In the genomic region with DNA sequence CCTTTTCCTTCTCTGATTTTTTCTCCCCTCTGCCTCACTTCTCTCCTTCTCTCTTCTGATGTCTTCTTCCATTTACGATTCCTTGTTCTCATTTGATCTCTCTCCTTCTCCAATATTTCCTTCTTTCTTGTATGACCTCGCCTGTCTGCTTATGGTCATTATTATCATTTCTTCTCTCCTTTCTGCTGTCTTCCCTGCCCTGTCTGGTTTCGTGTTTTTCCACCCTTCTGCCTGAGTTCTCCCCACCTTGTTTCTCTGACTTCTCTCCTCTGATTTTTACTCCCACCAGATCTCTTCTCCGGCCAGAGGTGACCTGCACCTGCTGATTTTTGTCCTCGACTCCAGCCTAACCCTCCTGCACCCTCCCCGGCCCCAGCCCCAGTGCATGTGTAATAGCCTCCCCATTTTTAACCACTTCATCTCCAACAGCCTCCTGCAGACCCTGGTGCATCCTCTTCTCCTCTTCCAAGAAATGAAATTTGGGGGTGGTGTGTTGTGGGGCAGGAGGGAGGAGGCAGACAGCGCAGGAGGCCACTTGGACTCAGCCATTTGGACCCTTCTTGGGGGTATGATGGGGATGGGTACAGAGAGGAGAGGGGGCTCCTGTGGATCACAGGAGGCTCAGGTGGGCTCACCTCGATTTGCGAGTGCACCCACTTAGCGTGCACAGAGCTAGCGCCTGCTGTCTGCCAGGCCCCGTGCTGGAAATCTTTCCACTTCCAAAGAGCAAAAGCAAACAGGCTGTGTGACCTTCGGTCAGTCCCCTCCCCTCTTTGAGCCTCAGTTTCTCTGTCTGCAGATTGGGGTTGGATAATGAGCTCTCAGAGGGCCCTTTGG, we compare ENCODE assay signal across 8 cellular contexts. TPM values are rescaled to one million over a fixed set of nuclear protein-coding genes. Genes with fewer than 3 reads are reported as not detected.
A peak's percentile ranks its signal among the peaks of the same experiment; 100 is the strongest.
DNase-seq lines count a peak whose midpoint lies in the region; ATAC-seq and TF ChIP-seq lines count a peak whose summit lies in the region.

No MANE protein-coding gene starts in this region.

- BruUV-seq in mammary epithelial cell (replicated peaks; lab: Mats Ljungman, UMichigan) = no TSS peak

- H3K4me3 ChIP-seq in mammary epithelial cell (replicated peaks in 1 of 3; ENCODE audit: insufficient read depth in 1 of 3, low read depth in 2 of 3, low read length in 3 of 3) = peak overlapping the region; percentile 34 to 49 (median 40)
- H3K4me3 ChIP-seq in thyroid gland (replicated peaks in 1 of 3) = peak overlapping the region; percentile 15 to 32 (median 22)
- H3K4me3 ChIP-seq in SJCRH30 = no peak overlapping the region

- H3K9me3 ChIP-seq in mammary epithelial cell (replicated peaks; ENCODE audit: insufficient read depth, low read length) (no peaks in the 10 kb centered on the region), thyroid gland (no peaks in the 10 kb centered on the region), SJCRH30 (replicated peaks) (no peaks in the 10 kb centered on the region)

- peaks cover 20% of the 10 kb centered on the region for H3K79me2 ChIP-seq in mammary epithelial cell (ENCODE audit: insufficient read depth, low read length)

- H3K4me2 ChIP-seq in mammary epithelial cell (ENCODE audit: insufficient read depth, low read depth, low read length) = peak overlapping the region; percentile 97

- intact Hi-C loops in mammary epithelial cell (cut with micrococcal nuclease) (no loop called here), thyroid gland (cut with DNase I) (no loop called here)

- CTCF ChIA-PET in activated CD4-positive, alpha-beta T cell treated with anti-CD3 and anti-CD28 coated beads, Interleukin-2, amount 10 ng/mL, durations not matched to agents 7 days and 5 days (lab: Charles Lee) = no interaction called here
- CTCF ChIA-PET in mammary epithelial cell (lab: Charles Lee; ENCODE audit: low non-redundant PET) = no interaction called here

- TF ChIP-seq POLR2A in thyroid gland (IDR thresholded peaks at IDR 0.05) = no peak

- TF ChIP-seq CTCF in mammary epithelial cell (conservative IDR thresholded peaks at IDR 0.05 in 1 of 2, IDR thresholded peaks at IDR 0.05 in 1 of 2; ENCODE audit: extremely low read depth in 1 of 2, insufficient read depth in 1 of 2, low read depth in 1 of 2, low read length in 2 of 2) (no peak), thyroid gland (IDR thresholded peaks at IDR 0.05) (no peak)

- no peak for DNase-seq in activated CD4-positive, alpha-beta T cell treated with anti-CD3 and anti-CD28 coated beads, Interleukin-2, amount 10 ng/mL, durations not matched to agents 7 days and 5 days
- DNase-seq in activated CD4-positive, alpha-beta T cell treated with anti-CD3 and anti-CD28 coated beads, Interleukin-2, amount 50 U/mL, for 48 hours = no peak
- no peak for DNase-seq in mammary epithelial cell
- DNase-seq in memory B cell (ENCODE audit: low spot score in 2 of 2) = no peak
- no peak for DNase-seq in thyroid gland
- no peak for DNase-seq in SJCRH30
- DNase-seq in NOMO-1 treated with dmso at 0.1 percent for 144 hours (lab: John Stamatoyannopoulos, UW; ENCODE audit: unreplicated experiment) = no peak
- DNase-seq in HUDEP-2 (lab: John Stamatoyannopoulos, UW; ENCODE audit: unreplicated experiment in 76 of 76) = no peak

- 38% methylated on average over 11 of the region's 13 CpGs for WGBS in mammary epithelial cell (ENCODE audit: low coverage, missing lambda C conversion rate)
- WGBS in thyroid gland, 2 donors = 44 to 56% methylated on average over 13 of the region's 13 CpGs

- no peaks in the 10 kb centered on the region for H4K20me1 ChIP-seq in mammary epithelial cell (ENCODE audit: insufficient read depth, low read length)

- no peak overlapping the region for H3K9ac ChIP-seq in mammary epithelial cell (ENCODE audit: insufficient read depth, low read length)

- H3K36me3 Mint-ChIP-seq in activated CD4-positive, alpha-beta T cell treated with anti-CD3 and anti-CD28 coated beads, Interleukin-2, amount 10 ng/mL, durations not matched to agents 7 days and 5 days (ENCODE audit: low read depth) = no peaks in the 10 kb centered on the region
- peaks cover 2% of the 10 kb centered on the region for H3K36me3 Mint-ChIP-seq in memory B cell

- H3K27ac ChIP-seq in mammary epithelial cell (ENCODE audit: insufficient read depth, low read depth, low read length) = no peak overlapping the region
- H3K27ac ChIP-seq in thyroid gland = peak overlapping the region; percentile 85 to 98 (median 94)
- H3K27ac ChIP-seq in SJCRH30 = no peak overlapping the region

- peaks cover 17% of the 10 kb centered on the region for H3K4me1 Mint-ChIP-seq in activated CD4-positive, alpha-beta T cell treated with anti-CD3 and anti-CD28 coated beads, Interleukin-2, amount 10 ng/mL, durations not matched to agents 7 days and 5 days
- H3K4me1 Mint-ChIP-seq in memory B cell = peaks cover 23% of the 10 kb centered on the region

- ATAC-seq in memory B cell (ENCODE audit: low read depth) = no peak

- dilution Hi-C loops in mammary epithelial cell (cut with HindIII; ENCODE audit: low sequenced_read_pairs) = no loop called here

- H3K27me3 ChIP-seq in mammary epithelial cell (ENCODE audit: insufficient read depth, low read length) (no peaks in the 10 kb centered on the region), thyroid gland (no peaks in the 10 kb centered on the region), SJCRH30 (no peaks in the 10 kb centered on the region)

- POLR2A ChIA-PET in activated CD4-positive, alpha-beta T cell treated with anti-CD3 and anti-CD28 coated beads, Interleukin-2, amount 10 ng/mL, durations not matched to agents 7 days and 5 days (lab: Charles Lee) = no interaction called here

- in situ Hi-C loops in mammary epithelial cell (cut with MboI; ENCODE audit: low sequenced_read_pairs in 2 of 2) = loop anchor here in 1 of 2 donors (10.0 kb wide), 1 partner anchor 96 kb away; a partner anchor contains a TSS

- H2AFZ ChIP-seq in mammary epithelial cell (ENCODE audit: low read depth, low read length) = peak overlapping the region; percentile 62

- no peak overlapping the region for H3K27ac Mint-ChIP-seq in activated CD4-positive, alpha-beta T cell treated with anti-CD3 and anti-CD28 coated beads, Interleukin-2, amount 10 ng/mL, durations not matched to agents 7 days and 5 days
- peak overlapping the region; percentile 68 for H3K27ac Mint-ChIP-seq in memory B cell

- peak overlapping the region; percentile 62 for H3K4me3 Mint-ChIP-seq in activated CD4-positive, alpha-beta T cell treated with anti-CD3 and anti-CD28 coated beads, Interleukin-2, amount 10 ng/mL, durations not matched to agents 7 days and 5 days
- peak overlapping the region; percentile 83 for H3K4me3 Mint-ChIP-seq in memory B cell

- H3K27me3 Mint-ChIP-seq in activated CD4-positive, alpha-beta T cell treated with anti-CD3 and anti-CD28 coated beads, Interleukin-2, amount 10 ng/mL, durations not matched to agents 7 days and 5 days = peaks cover 21% of the 10 kb centered on the region
- no peaks in the 10 kb centered on the region for H3K27me3 Mint-ChIP-seq in memory B cell

- H3K36me3 ChIP-seq in mammary epithelial cell (ENCODE audit: insufficient read depth, low read length) = peaks cover 11% of the 10 kb centered on the region
- H3K36me3 ChIP-seq in thyroid gland = peaks cover 21 to 34% of the 10 kb centered on the region in 2 donors
- H3K36me3 ChIP-seq in SJCRH30 = no peaks in the 10 kb centered on the region

- no peaks in the 10 kb centered on the region for H3K9me3 Mint-ChIP-seq in activated CD4-positive, alpha-beta T cell treated with anti-CD3 and anti-CD28 coated beads, Interleukin-2, amount 10 ng/mL, durations not matched to agents 7 days and 5 days
- no peaks in the 10 kb centered on the region for H3K9me3 Mint-ChIP-seq in memory B cell

- peaks cover 11% of the 10 kb centered on the region for H3K4me1 ChIP-seq in mammary epithelial cell (ENCODE audit: insufficient read depth, low read length)
- peaks cover 12 to 59% of the 10 kb centered on the region in 2 donors for H3K4me1 ChIP-seq in thyroid gland
- H3K4me1 ChIP-seq in SJCRH30 = no peaks in the 10 kb centered on the region

RNA-seq across cellular contexts. Expression of a gene that starts 32.5 kb away (rescaled TPM):
- total RNA-seq in activated CD4-positive, alpha-beta T cell treated with anti-CD3 and anti-CD28 coated beads, Interleukin-2, amount 10 ng/mL, durations not matched to agents 7 days and 5 days = 1 to 10 TPM; 2.9 to 3.4 TPM
- total RNA-seq in mammary epithelial cell (100 to 1,000 TPM; 196 to 723 TPM), thyroid gland (1,000 to 10,000 TPM; 1,151 to 1,624 (median 1,443) TPM)
- 462 TPM for polyA plus RNA-seq in mammary epithelial cell
- polyA minus RNA-seq in mammary epithelial cell = 325 TPM
- total RNA-seq in SJCRH30 (2014; rRNA removed; shearing (Covaris generic)) = 43.4 and 44.1 TPM in 2 replicates

Comparison
In these comparisons a context has a peak if more than half of its experiments do, and no peak if none do; other contexts are left out.
1. H3K27ac ChIP-seq: peak in thyroid gland (3 of 3); none in mammary epithelial cell (single experiment) and SJCRH30 (single experiment).
2. RNA of a gene that starts 32.5 kb away (total RNA-seq): 1,151 to 1,624 TPM in thyroid gland, 196 to 723 TPM in mammary epithelial cell and 43.4 to 44.1 TPM in SJCRH30; 2.9 to 3.4 TPM in activated CD4-positive, alpha-beta T cell treated with anti-CD3 and anti-CD28 coated beads, Interleukin-2, amount 10 ng/mL, durations not matched to agents 7 days and 5 days; every median in the first group is over 10 times any median in the second.